ENCODE assay signal across 19 cellular contexts in the genomic region with DNA sequence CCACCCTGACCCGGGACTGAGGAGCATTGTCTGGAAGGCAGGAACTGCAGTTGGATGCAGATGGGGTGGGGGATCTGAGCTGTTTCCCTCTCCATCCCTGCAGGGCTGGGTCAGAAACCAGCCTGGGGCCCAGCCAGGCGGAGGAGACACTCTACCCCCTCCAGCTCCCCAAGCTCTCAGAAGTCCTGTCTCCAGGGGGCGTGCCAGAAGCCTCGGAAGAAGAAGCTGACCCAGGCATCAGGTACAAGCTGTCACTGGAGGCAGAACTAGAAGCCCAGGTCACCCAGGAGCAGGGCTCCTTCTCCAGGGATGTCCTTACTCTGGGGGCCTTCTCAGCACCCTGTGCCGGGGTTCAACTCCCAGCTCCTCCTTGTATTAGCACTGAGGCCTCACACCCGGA. TPM values are rescaled to one million over a fixed set of nuclear protein-coding genes. Genes with fewer than 3 reads are reported as not detected.
DNase-seq lines count a peak whose midpoint lies in the region; ATAC-seq and TF ChIP-seq lines count a peak whose summit lies in the region.
"Had no signal": no experiment of that assay in that cellular context is flagged by ENCODE, and none has a peak within 500 bp of the region (broad histone marks: within the 10 kb centered on the region; RNA-seq: fewer than 3 reads in every experiment).

No MANE protein-coding gene starts in this region.

- H3K27ac ChIP-seq in OCI-LY1 (ENCODE audit: low read depth, low read length, poor library complexity, severe bottlenecking) (no peak overlapping the region), breast epithelium (no peak overlapping the region)
- H3K27ac ChIP-seq in naive thymus-derived CD4-positive, alpha-beta T cell (ENCODE audit: low read depth, low read length), result no peak overlapping the region
- H3K27ac ChIP-seq: right atrium auricular region, transverse colon had no signal

- H3K9ac ChIP-seq in OCI-LY1 (ENCODE audit: low read length), result no peak overlapping the region

- H3K4me1 Mint-ChIP-seq in natural killer cell treated with Interleukin-12 subunit alpha and Interleukin-12 subunit beta and Interleukin-15 and Interleukin-18, amount 100 ng/mL, for 72 hours (ENCODE audit: low read depth in 2 of 2), result no peaks in the 10 kb centered on the region
- no peaks in the 10 kb centered on the region for H3K4me1 Mint-ChIP-seq in natural killer cell
- H3K4me1 Mint-ChIP-seq in naive thymus-derived CD4-positive, alpha-beta T cell, result no peaks in the 10 kb centered on the region
- H3K4me1 Mint-ChIP-seq: activated naive CD4-positive, alpha-beta T cell treated with anti-CD3 and anti-CD28 coated beads, Interleukin-2, amount 50 U/mL, for 24 hours; T-cell had no signal

- CTCF ChIA-PET in naive thymus-derived CD4-positive, alpha-beta T cell (lab: Charles Lee), result no interaction called here

- intact Hi-C loops in natural killer cell (cut with micrococcal nuclease), result no loop called here
- intact Hi-C loops in breast epithelium (cut with DNase I; ENCODE audit: low total_unique reads), result no loop called here
- intact Hi-C loops in naive thymus-derived CD4-positive, alpha-beta T cell (cut with micrococcal nuclease), result no loop called here

- no peaks in the 10 kb centered on the region for H3K79me2 ChIP-seq in OCI-LY1 (ENCODE audit: insufficient read depth, low read length)

- TF ChIP-seq CTCF in natural killer cell (IDR thresholded peaks at IDR 0.05), result no peak
- TF ChIP-seq CTCF in OCI-LY1 (IDR thresholded peaks at IDR 0.05; ENCODE audit: low read length), result peak; percentile 36
- TF ChIP-seq CTCF in fibroblast of the aortic adventitia (IDR thresholded peaks at IDR 0.05; ENCODE audit: insufficient read depth, low read length), result peak; percentile 3
- no peak for TF ChIP-seq CTCF in breast epithelium (IDR thresholded peaks at IDR 0.05)

- no peaks in the 10 kb centered on the region for H3K4me1 ChIP-seq in OCI-LY1 (ENCODE audit: insufficient read depth, low read length, severe bottlenecking)
- no peaks in the 10 kb centered on the region for H3K4me1 ChIP-seq in breast epithelium
- no peaks in the 10 kb centered on the region for H3K4me1 ChIP-seq in naive thymus-derived CD4-positive, alpha-beta T cell (ENCODE audit: control insufficient read depth in 2 of 2, insufficient read depth in 2 of 2, low read length in 2 of 2)
- H3K4me1 ChIP-seq: foreskin keratinocyte, right atrium auricular region, transverse colon had no signal

- H3K27me3 Mint-ChIP-seq in natural killer cell treated with Interleukin-12 subunit alpha and Interleukin-12 subunit beta and Interleukin-15 and Interleukin-18, amount 100 ng/mL, for 72 hours, result no peaks in the 10 kb centered on the region
- no peaks in the 10 kb centered on the region for H3K27me3 Mint-ChIP-seq in natural killer cell (ENCODE audit: low read depth in 2 of 2)
- peaks cover 0 to 4% (median 0%) of the 10 kb centered on the region in 5 donors for H3K27me3 Mint-ChIP-seq in naive thymus-derived CD4-positive, alpha-beta T cell
- H3K27me3 Mint-ChIP-seq: activated naive CD4-positive, alpha-beta T cell treated with anti-CD3 and anti-CD28 coated beads, Interleukin-2, amount 50 U/mL, for 24 hours had no signal

- H3K9me2 ChIP-seq in OCI-LY1 (ENCODE audit: low read depth, low read length), result no peaks in the 10 kb centered on the region

- no peaks in the 10 kb centered on the region for H3K9me3 Mint-ChIP-seq in natural killer cell treated with Interleukin-12 subunit alpha and Interleukin-12 subunit beta and Interleukin-15 and Interleukin-18, amount 100 ng/mL, for 72 hours
- no peaks in the 10 kb centered on the region for H3K9me3 Mint-ChIP-seq in natural killer cell
- H3K9me3 Mint-ChIP-seq in activated naive CD4-positive, alpha-beta T cell treated with anti-CD3 and anti-CD28 coated beads, Interleukin-2, amount 50 U/mL, for 72 hours, result no peaks in the 10 kb centered on the region
- H3K9me3 Mint-ChIP-seq in naive thymus-derived CD4-positive, alpha-beta T cell, result no peaks in the 10 kb centered on the region
- H3K9me3 Mint-ChIP-seq: activated naive CD4-positive, alpha-beta T cell treated with anti-CD3 and anti-CD28 coated beads, Interleukin-2, amount 50 U/mL, for 24 hours; T-cell had no signal

- no peaks in the 10 kb centered on the region for H3F3A ChIP-seq in OCI-LY1 (ENCODE audit: insufficient read depth, low read length)

- H3K36me3 ChIP-seq in OCI-LY1 (ENCODE audit: insufficient read depth, low read length) (no peaks in the 10 kb centered on the region), breast epithelium (no peaks in the 10 kb centered on the region)
- no peaks in the 10 kb centered on the region for H3K36me3 ChIP-seq in naive thymus-derived CD4-positive, alpha-beta T cell (ENCODE audit: control insufficient read depth in 2 of 3, insufficient read depth in 3 of 3, low read length in 3 of 3)
- H3K36me3 ChIP-seq: right atrium auricular region, transverse colon had no signal

- H2AFZ ChIP-seq in OCI-LY1 (ENCODE audit: low read length), result no peak overlapping the region

- no peak overlapping the region for H3K4me3 Mint-ChIP-seq in natural killer cell treated with Interleukin-12 subunit alpha and Interleukin-12 subunit beta and Interleukin-15 and Interleukin-18, amount 100 ng/mL, for 72 hours
- no peak overlapping the region for H3K4me3 Mint-ChIP-seq in natural killer cell
- no peak overlapping the region for H3K4me3 Mint-ChIP-seq in naive thymus-derived CD4-positive, alpha-beta T cell
- H3K4me3 Mint-ChIP-seq: activated naive CD4-positive, alpha-beta T cell treated with anti-CD3 and anti-CD28 coated beads, Interleukin-2, amount 50 U/mL, for 24 hours; T-cell had no signal

- no peaks in the 10 kb centered on the region for H4K20me1 ChIP-seq in OCI-LY1 (ENCODE audit: insufficient read depth, low read length)

- no peak overlapping the region for H3K27ac Mint-ChIP-seq in natural killer cell treated with Interleukin-12 subunit alpha and Interleukin-12 subunit beta and Interleukin-15 and Interleukin-18, amount 100 ng/mL, for 72 hours
- no peak overlapping the region for H3K27ac Mint-ChIP-seq in natural killer cell
- no peak overlapping the region for H3K27ac Mint-ChIP-seq in activated naive CD4-positive, alpha-beta T cell treated with anti-CD3 and anti-CD28 coated beads, Interleukin-2, amount 50 U/mL, for 72 hours
- H3K27ac Mint-ChIP-seq in naive thymus-derived CD4-positive, alpha-beta T cell, result no peak overlapping the region
- H3K27ac Mint-ChIP-seq: activated naive CD4-positive, alpha-beta T cell treated with anti-CD3 and anti-CD28 coated beads, Interleukin-2, amount 50 U/mL, for 24 hours; T-cell had no signal

- ATAC-seq in natural killer cell treated with Interleukin-12 subunit alpha and Interleukin-12 subunit beta and Interleukin-15 and Interleukin-18, amount 100 ng/mL, for 72 hours, result no peak
- ATAC-seq in natural killer cell (no peak), GM19328 (IDR thresholded peaks at IDR 0.05; ENCODE audit: unreplicated experiment) (no peak)
- no peak for ATAC-seq in activated naive CD4-positive, alpha-beta T cell treated with anti-CD3 and anti-CD28 coated beads, Interleukin-2, amount 50 U/mL, for 72 hours
- no peak for ATAC-seq in naive thymus-derived CD4-positive, alpha-beta T cell
- ATAC-seq: left cardiac atrium, T-cell had no signal

- peaks cover 4% of the 10 kb centered on the region; the same call in 1 of the 2 replicates for H3K27me3 ChIP-seq in OCI-LY1 (ENCODE audit: insufficient read depth, low read length)
- H3K27me3 ChIP-seq in breast epithelium, result no peaks in the 10 kb centered on the region
- H3K27me3 ChIP-seq in naive thymus-derived CD4-positive, alpha-beta T cell (ENCODE audit: control insufficient read depth in 2 of 2, insufficient read depth in 2 of 2, low read length in 2 of 2), result no peaks in the 10 kb centered on the region
- H3K27me3 ChIP-seq: foreskin keratinocyte, right atrium auricular region, transverse colon had no signal

- H3K9me3 ChIP-seq in OCI-LY1 (ENCODE audit: low read length), result no peaks in the 10 kb centered on the region
- H3K9me3 ChIP-seq in breast epithelium, result no peaks in the 10 kb centered on the region
- H3K9me3 ChIP-seq in naive thymus-derived CD4-positive, alpha-beta T cell (ENCODE audit: control insufficient read depth in 2 of 3, low read length in 3 of 3), result no peaks in the 10 kb centered on the region
- H3K9me3 ChIP-seq: right atrium auricular region, transverse colon had no signal

- POLR2A ChIA-PET in naive thymus-derived CD4-positive, alpha-beta T cell (lab: Charles Lee), result no interaction called here

- H3K4me2 ChIP-seq in OCI-LY1 (ENCODE audit: low read length), result no peak overlapping the region

- no peak for TF ChIP-seq POLR2A in breast epithelium (IDR thresholded peaks at IDR 0.05)

- no peak overlapping the region for H3K4me3 ChIP-seq in OCI-LY1 (ENCODE audit: low read depth, low read length, poor library complexity, severe bottlenecking)
- no peak overlapping the region for H3K4me3 ChIP-seq in fibroblast of the aortic adventitia (ENCODE audit: low read depth, low read length)
- no peak overlapping the region for H3K4me3 ChIP-seq in breast epithelium
- H3K4me3 ChIP-seq in naive thymus-derived CD4-positive, alpha-beta T cell (ENCODE audit: low read length), result no peak overlapping the region
- H3K4me3 ChIP-seq: right atrium auricular region, transverse colon had no signal

- DNase-seq in natural killer cell treated with Interleukin-12 subunit alpha and Interleukin-12 subunit beta and Interleukin-15 and Interleukin-18, amount 100 ng/mL, for 72 hours (ENCODE audit: low spot score), result peak; percentile 32
- no peak for DNase-seq in natural killer cell
- DNase-seq in fibroblast of the aortic adventitia (ENCODE audit: low read depth), result no peak
- no peak for DNase-seq in breast epithelium (ENCODE audit: low spot score in 2 of 2)
- DNase-seq in activated naive CD4-positive, alpha-beta T cell treated with anti-CD3 and anti-CD28 coated beads, Interleukin-2, amount 50 U/mL, for 72 hours (ENCODE audit: low spot score in 2 of 2), result no peak
- DNase-seq in naive thymus-derived CD4-positive, alpha-beta T cell, result no peak
- DNase-seq: foreskin keratinocyte; left cardiac atrium; NCI-H1694 treated with DMSO at 0.1 percent for 48 hours; nucleus accumbens; Right ventricle myocardium superior; stimulated activated naive CD4-positive, alpha-beta T cell treated with Interleukin-2 at 50 U/mL for 16 hours; T-cell; transverse colon had no signal

- no peaks in the 10 kb centered on the region for H3K36me3 Mint-ChIP-seq in natural killer cell treated with Interleukin-12 subunit alpha and Interleukin-12 subunit beta and Interleukin-15 and Interleukin-18, amount 100 ng/mL, for 72 hours
- no peaks in the 10 kb centered on the region for H3K36me3 Mint-ChIP-seq in natural killer cell
- H3K36me3 Mint-ChIP-seq in activated naive CD4-positive, alpha-beta T cell treated with anti-CD3 and anti-CD28 coated beads, Interleukin-2, amount 50 U/mL, for 72 hours, result no peaks in the 10 kb centered on the region
- no peaks in the 10 kb centered on the region for H3K36me3 Mint-ChIP-seq in naive thymus-derived CD4-positive, alpha-beta T cell
- H3K36me3 Mint-ChIP-seq: activated naive CD4-positive, alpha-beta T cell treated with anti-CD3 and anti-CD28 coated beads, Interleukin-2, amount 50 U/mL, for 24 hours; T-cell had no signal

RNA-seq across cellular contexts. Expression of a gene that starts 15.5 kb away (rescaled TPM):
- total RNA-seq in natural killer cell treated with Interleukin-12 subunit alpha and Interleukin-12 subunit beta and Interleukin-15 and Interleukin-18, amount 100 ng/mL, for 72 hours, result 1 to 10 TPM; 3.0 to 3.6 TPM
- total RNA-seq in natural killer cell (1 to 10 TPM; 2.1 to 3.3 (median 3.1) TPM), fibroblast of the aortic adventitia (ENCODE audit: low replicate concordance) (9.5 and 16.4 TPM in 2 replicates), breast epithelium (10 to 100 TPM in 2 of 3 donors, 1 to 10 TPM in 1; 8.6 to 11.8 (median 11.8) TPM)
- 1 to 10 TPM; 2.7 to 4.3 TPM for total RNA-seq in activated naive CD4-positive, alpha-beta T cell treated with anti-CD3 and anti-CD28 coated beads, Interleukin-2, amount 50 U/mL, for 72 hours
- 1 to 10 TPM in 4 of 5 experiments, under 1 TPM in 1; 0.92 to 2.3 (median 1.1) TPM for total RNA-seq in naive thymus-derived CD4-positive, alpha-beta T cell
- polyA plus RNA-seq in naive thymus-derived CD4-positive, alpha-beta T cell, result under 1 TPM; 0.15 to 0.17 TPM

RNA-seq across cellular contexts. Expression of a gene that starts 20.3 kb away (rescaled TPM):
- total RNA-seq in natural killer cell treated with Interleukin-12 subunit alpha and Interleukin-12 subunit beta and Interleukin-15 and Interleukin-18, amount 100 ng/mL, for 72 hours, result not detected
- total RNA-seq in natural killer cell (not detected), fibroblast of the aortic adventitia (ENCODE audit: low replicate concordance) (not detected in 2 replicates), breast epithelium (not detected)
- total RNA-seq in activated naive CD4-positive, alpha-beta T cell treated with anti-CD3 and anti-CD28 coated beads, Interleukin-2, amount 50 U/mL, for 72 hours, result under 1 TPM in 1 of 2 donors, not detected in 1; 0.48 TPM
- total RNA-seq in naive thymus-derived CD4-positive, alpha-beta T cell, result not detected
- not detected for polyA plus RNA-seq in naive thymus-derived CD4-positive, alpha-beta T cell
- total RNA-seq: foreskin keratinocyte, mononuclear cell, Right ventricle myocardium superior, T-cell, transverse colon had no signal
- polyA plus RNA-seq: foreskin keratinocyte had no signal

RNA-seq across cellular contexts. Expression of a gene that starts 22.9 kb away (rescaled TPM):
- total RNA-seq in natural killer cell treated with Interleukin-12 subunit alpha and Interleukin-12 subunit beta and Interleukin-15 and Interleukin-18, amount 100 ng/mL, for 72 hours, result 10 to 100 TPM; 36.9 to 53.8 TPM
- 10 to 100 TPM; 24.8 to 35.7 (median 31.1) TPM for total RNA-seq in natural killer cell
- total RNA-seq in fibroblast of the aortic adventitia (ENCODE audit: low replicate concordance), result 6.6 and 6.8 TPM in 2 replicates
- 10 to 100 TPM in 2 of 3 donors, 1 to 10 TPM in 1; 8.0 to 15.1 (median 13.8) TPM for total RNA-seq in breast epithelium
- 10 to 100 TPM; 40.1 to 47.9 TPM for total RNA-seq in activated naive CD4-positive, alpha-beta T cell treated with anti-CD3 and anti-CD28 coated beads, Interleukin-2, amount 50 U/mL, for 72 hours
- total RNA-seq in naive thymus-derived CD4-positive, alpha-beta T cell, result 10 to 100 TPM; 21.2 to 52.9 (median 36.6) TPM
- 10 to 100 TPM; 11.1 to 17.5 TPM for polyA plus RNA-seq in naive thymus-derived CD4-positive, alpha-beta T cell

RNA-seq across cellular contexts. Expression of a gene that starts 28.7 kb away (rescaled TPM):
- total RNA-seq in natural killer cell treated with Interleukin-12 subunit alpha and Interleukin-12 subunit beta and Interleukin-15 and Interleukin-18, amount 100 ng/mL, for 72 hours, result 10 to 100 TPM; 40.8 to 51.1 TPM
- total RNA-seq in natural killer cell (10 to 100 TPM; 48.1 to 67.5 (median 49.8) TPM), fibroblast of the aortic adventitia (ENCODE audit: low replicate concordance) (46.5 and 85.2 TPM in 2 replicates), breast epithelium (10 to 100 TPM; 16.0 to 25.6 (median 24.5) TPM)
- 10 to 100 TPM; 11.1 to 13.8 TPM for total RNA-seq in activated naive CD4-positive, alpha-beta T cell treated with anti-CD3 and anti-CD28 coated beads, Interleukin-2, amount 50 U/mL, for 72 hours
- 10 to 100 TPM; 15.0 to 33.9 (median 25.2) TPM for total RNA-seq in naive thymus-derived CD4-positive, alpha-beta T cell
- 1 to 10 TPM in 1 of 2 donors, under 1 TPM in 1; 0.20 to 1.8 TPM for polyA plus RNA-seq in naive thymus-derived CD4-positive, alpha-beta T cell

RNA-seq across cellular contexts. Expression of a gene that starts 39.1 kb away (rescaled TPM):
- 10 to 100 TPM; 51.3 to 76.6 TPM for total RNA-seq in natural killer cell treated with Interleukin-12 subunit alpha and Interleukin-12 subunit beta and Interleukin-15 and Interleukin-18, amount 100 ng/mL, for 72 hours
- 10 to 100 TPM; 66.2 to 82.1 (median 66.3) TPM for total RNA-seq in natural killer cell
- 28.6 and 41.4 TPM in 2 replicates for total RNA-seq in fibroblast of the aortic adventitia (ENCODE audit: low replicate concordance)
- 10 to 100 TPM; 24.2 to 31.1 (median 29.3) TPM for total RNA-seq in breast epithelium
- 10 to 100 TPM; 20.4 to 20.5 TPM for total RNA-seq in activated naive CD4-positive, alpha-beta T cell treated with anti-CD3 and anti-CD28 coated beads, Interleukin-2, amount 50 U/mL, for 72 hours
- 10 to 100 TPM; 18.7 to 43.2 (median 35.4) TPM for total RNA-seq in naive thymus-derived CD4-positive, alpha-beta T cell
- 1 to 10 TPM; 3.7 to 7.2 TPM for polyA plus RNA-seq in naive thymus-derived CD4-positive, alpha-beta T cell

Comparison
In these comparisons a context has a peak if more than half of its experiments do, and no peak if none do; other contexts are left out.
1. CTCF ChIP-seq: peak in OCI-LY1 (single experiment) and fibroblast of the aortic adventitia (single experiment); none in natural killer cell (single experiment) and breast epithelium (0 of 3).